Comparison of ENCODE assay signal across 7 cellular contexts in genomic region chr4:186560647-186561046, GRCh38. TPM values are rescaled to one million over a fixed set of nuclear protein-coding genes. Genes with fewer than 3 reads are reported as not detected.
"Had no signal": no experiment of that assay in that cellular context is flagged by ENCODE, and none has a peak within 500 bp of the region (broad histone marks: within the 10 kb centered on the region; RNA-seq: fewer than 3 reads in every experiment).

No MANE protein-coding gene starts in this region.

- ATAC-seq: HepG2, K562 had no signal

- H3K36me3 Mint-ChIP-seq: IgD-negative memory B cell had no signal

- H3K4me3 Mint-ChIP-seq: IgD-negative memory B cell had no signal

- DNase-seq: IMR-90, KBM-7 had no signal

- H3K4me3 ChIP-seq: K562 had no signal

- H3K4me1 Mint-ChIP-seq: IgD-negative memory B cell had no signal

RNA-seq across cellular contexts. Expression of gene MTNR1A, which starts 5.3 kb away (rescaled TPM):
- total RNA-seq: HepG2, HT-29, HT1080, IMR-90 had no signal
